ENCODE assay signal across 16 cellular contexts in the genomic region with DNA sequence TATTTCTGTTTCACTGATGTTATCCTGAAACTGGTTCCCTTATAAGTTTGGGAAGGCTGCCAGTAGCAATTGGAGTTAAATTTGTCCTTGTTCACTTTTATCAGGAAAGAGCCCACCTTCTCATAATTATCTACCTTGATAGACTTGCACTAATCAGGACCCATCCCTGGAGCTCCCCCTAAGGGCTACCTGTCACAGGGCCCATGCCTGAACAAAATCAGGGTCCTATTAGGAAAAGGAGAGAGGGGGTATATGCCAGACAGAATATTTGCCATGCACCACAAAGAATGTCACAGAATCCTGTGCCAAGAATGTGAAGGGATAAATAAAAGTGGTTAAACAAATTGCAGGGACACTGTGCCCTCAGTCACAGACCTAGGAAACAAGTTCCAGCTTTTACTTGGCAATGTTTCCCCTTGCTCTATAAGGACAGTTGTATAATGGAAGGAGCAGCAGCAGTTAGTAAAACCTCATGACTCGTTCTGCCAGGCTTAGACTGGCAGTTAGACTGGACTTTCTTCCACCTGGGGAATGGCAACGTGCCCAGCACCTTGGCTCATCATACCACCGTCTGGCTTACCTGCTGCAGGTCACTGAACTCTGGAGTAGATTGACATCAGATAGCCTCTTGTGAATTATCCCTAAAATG. TPM values are rescaled to one million over a fixed set of nuclear protein-coding genes. Genes with fewer than 3 reads are reported as not detected.
DNase-seq lines count a peak whose midpoint lies in the region; ATAC-seq, FAIRE-seq and TF ChIP-seq lines count a peak whose summit lies in the region.
"Had no signal": no experiment of that assay in that cellular context is flagged by ENCODE, and none has a peak within 500 bp of the region (broad histone marks: within the 10 kb centered on the region; RNA-seq: fewer than 3 reads in every experiment).

No MANE protein-coding gene starts in this region.

- DNase-seq in NCI-H345 (lab: John Stamatoyannopoulos, UW), result peak; percentile 7
- DNase-seq in NCI-H345 treated with DMSO at 0.1 percent for 48 hours (lab: John Stamatoyannopoulos, UW; ENCODE audit: unreplicated experiment), result no peak
- peak; percentile 84 for DNase-seq in NCI-H2171 treated with DMSO at 0.1 percent for 48 hours (lab: John Stamatoyannopoulos, UW)
- DNase-seq in bronchial epithelial cell (ENCODE audit: low read depth), result peak; percentile 82
- peak in 4 of 6 donors; percentile 2 to 40 (median 28) for DNase-seq in pancreas
- no peak for DNase-seq in AG20443 (ENCODE audit: low spot score)
- no peak for DNase-seq in HTR-8/SVneo (ENCODE audit: insufficient read length, low spot score)
- DNase-seq in suprapubic skin (ENCODE audit: low spot score in 2 of 2), result no peak
- DNase-seq: activated CD4-positive, alpha-beta memory T cell treated with anti-CD3 and anti-CD28 coated beads for 36 hours; aorta; foreskin fibroblast; immature natural killer cell; NCI-H187 had no signal

- no peak for TF ChIP-seq POLR2A in suprapubic skin (IDR thresholded peaks at IDR 0.05)

- H3K27ac ChIP-seq in pancreas (no peak overlapping the region), suprapubic skin (no peak overlapping the region)
- H3K27ac ChIP-seq: thoracic aorta had no signal

- WGBS in pancreas, 2 donors, result 11 to 13% methylated on average over 3 of the region's 3 CpGs
- 26% methylated on average over 3 of the region's 3 CpGs for WGBS in suprapubic skin

- no peaks in the 10 kb centered on the region for H3K4me1 ChIP-seq in pancreas
- no peaks in the 10 kb centered on the region for H3K4me1 ChIP-seq in suprapubic skin

- TF ChIP-seq CTCF in bronchial epithelial cell (IDR thresholded peaks at IDR 0.05; ENCODE audit: insufficient read depth, low read length, severe bottlenecking) (peak; percentile 15), pancreas (IDR thresholded peaks at IDR 0.05) (no peak), suprapubic skin (IDR thresholded peaks at IDR 0.05) (no peak)

- FAIRE-seq in bronchial epithelial cell (lab: Jason Lieb, UNC) (peak; percentile 86), pancreas (lab: Jason Lieb, UNC) (no peak), HTR-8/SVneo (lab: Jason Lieb, UNC) (no peak)

- H3K9me3 ChIP-seq in pancreas (no peaks in the 10 kb centered on the region), suprapubic skin (no peaks in the 10 kb centered on the region)
- H3K9me3 ChIP-seq: thoracic aorta had no signal

- intact Hi-C loops in pancreas (cut with DNase I), result no loop called here

- TF ChIP-seq EP300 in suprapubic skin (IDR thresholded peaks at IDR 0.05), result no peak

- H3K4me3 ChIP-seq in bronchial epithelial cell (ENCODE audit: low read depth, low read length) (no peak overlapping the region), pancreas (no peak overlapping the region), suprapubic skin (no peak overlapping the region)
- H3K4me3 ChIP-seq: thoracic aorta had no signal

- ATAC-seq in pancreas, result peak in 3 of 4 donors; percentile 53 to 61 (median 58)
- ATAC-seq: activated T-helper 17 cell treated with anti-CD3 and anti-CD28 coated beads, Interleukin-2, amount 50 U/mL, for 72 hours had no signal

- H3K27me3 ChIP-seq in bronchial epithelial cell (ENCODE audit: control insufficient read depth, insufficient read depth, low read length), result no peaks in the 10 kb centered on the region
- H3K27me3 ChIP-seq in pancreas, result no peaks in the 10 kb centered on the region
- H3K27me3 ChIP-seq in suprapubic skin, result no peaks in the 10 kb centered on the region

- H3K36me3 ChIP-seq in bronchial epithelial cell (ENCODE audit: control insufficient read depth, insufficient read depth, low read length) (no peaks in the 10 kb centered on the region), pancreas (no peaks in the 10 kb centered on the region), suprapubic skin (no peaks in the 10 kb centered on the region)
- H3K36me3 ChIP-seq: thoracic aorta had no signal

RNA-seq across cellular contexts. Expression of gene VWC2L, which starts 32.3 kb away (rescaled TPM):
- total RNA-seq in bronchial epithelial cell (under 0.01 TPM in 1 of 2 replicates, not detected in the other), pancreas (under 1 TPM in 3 of 6 donors, not detected in 3; 0.08 to 0.09 (median 0.09) TPM), suprapubic skin (not detected)
- under 1 TPM in 1 of 2 donors, not detected in 1; 0.12 TPM for polyA plus RNA-seq in pancreas
- total RNA-seq: activated CD4-positive, alpha-beta memory T cell treated with anti-CD3 and anti-CD28 coated beads for 36 hours; activated T-helper 17 cell treated with anti-CD3 and anti-CD28 coated beads, Interleukin-2, amount 50 U/mL, for 72 hours; aorta; progenitor cell of endocrine pancreas had no signal
- polyA plus RNA-seq: aorta, immature natural killer cell had no signal

Comparison
In these comparisons a context has a peak if more than half of its experiments do, and no peak if none do; other contexts are left out.
1. DNase-seq: peak in NCI-H345 (single experiment), NCI-H2171 treated with DMSO at 0.1 percent for 48 hours (single experiment), bronchial epithelial cell (single experiment) and pancreas (4 of 6); none in NCI-H345 treated with DMSO at 0.1 percent for 48 hours (single experiment), AG20443 (single experiment), HTR-8/SVneo (single experiment) and suprapubic skin (0 of 2).